ENCODE assay signal across 1 cellular context in the genomic region with DNA sequence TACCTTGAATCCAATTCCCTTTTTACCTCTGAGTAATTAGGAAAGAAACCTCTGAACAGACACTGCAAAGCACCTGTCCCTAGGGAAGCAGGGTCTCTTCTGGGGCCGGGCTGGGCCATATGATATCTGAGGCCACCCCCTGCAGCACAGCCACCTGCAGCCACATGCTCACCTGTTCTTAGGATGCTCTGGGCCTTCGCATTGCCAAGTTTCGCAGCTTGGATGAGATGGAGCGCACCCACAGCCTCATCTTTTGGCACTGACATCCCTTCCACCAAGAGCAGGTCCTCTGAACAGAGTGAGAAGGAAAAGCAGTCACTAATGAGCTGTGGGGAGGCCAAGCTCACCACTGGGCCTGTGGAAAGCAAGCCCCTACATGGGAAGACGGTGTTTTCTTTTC.
TF ChIP-seq lines count a peak whose summit lies in the region.

No MANE protein-coding gene starts in this region.

TF ChIP-seq in SK-N-SH treated with all-trans-retinoic acid at 6 μM for 48 hours, 23 proteins besides CTCF, POLR2A, EP300 and RAD21 (continued from another document):
- TF ChIP-seq, protein P1, sequence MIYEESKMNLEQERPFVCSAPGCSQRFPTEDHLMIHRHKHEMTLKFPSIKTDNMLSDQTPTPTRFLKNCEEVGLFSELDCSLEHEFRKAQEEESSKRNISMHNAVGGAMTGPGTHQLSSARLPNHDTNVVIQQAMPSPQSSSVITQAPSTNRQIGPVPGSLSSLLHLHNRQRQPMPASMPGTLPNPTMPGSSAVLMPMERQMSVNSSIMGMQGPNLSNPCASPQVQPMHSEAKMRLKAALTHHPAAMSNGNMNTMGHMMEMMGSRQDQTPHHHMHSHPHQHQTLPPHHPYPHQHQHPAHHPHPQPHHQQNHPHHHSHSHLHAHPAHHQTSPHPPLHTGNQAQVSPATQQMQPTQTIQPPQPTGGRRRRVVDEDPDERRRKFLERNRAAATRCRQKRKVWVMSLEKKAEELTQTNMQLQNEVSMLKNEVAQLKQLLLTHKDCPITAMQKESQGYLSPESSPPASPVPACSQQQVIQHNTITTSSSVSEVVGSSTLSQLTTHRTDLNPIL (CRISPR knock-in tag; IDR thresholded peaks at IDR 0.05; ENCODE audit: low read depth): no peak
- TF ChIP-seq ESRRG (CRISPR knock-in tag; IDR thresholded peaks at IDR 0.05) (no peak), BACH2 (CRISPR knock-in tag; IDR thresholded peaks at IDR 0.05; ENCODE audit: borderline replicate concordance) (no peak), TOX (CRISPR knock-in tag; IDR thresholded peaks at IDR 0.05; ENCODE audit: borderline replicate concordance) (no peak), ZC3H10 (CRISPR knock-in tag; IDR thresholded peaks at IDR 0.05) (no peak), ZNF70 (CRISPR knock-in tag; IDR thresholded peaks at IDR 0.05) (no peak), SNAI2 (CRISPR knock-in tag; IDR thresholded peaks at IDR 0.05) (no peak), ZNF8 (CRISPR knock-in tag; IDR thresholded peaks at IDR 0.05) (no peak), ZFP30 (CRISPR knock-in tag; IDR thresholded peaks at IDR 0.05) (no peak)
- TF ChIP-seq, protein P2, sequence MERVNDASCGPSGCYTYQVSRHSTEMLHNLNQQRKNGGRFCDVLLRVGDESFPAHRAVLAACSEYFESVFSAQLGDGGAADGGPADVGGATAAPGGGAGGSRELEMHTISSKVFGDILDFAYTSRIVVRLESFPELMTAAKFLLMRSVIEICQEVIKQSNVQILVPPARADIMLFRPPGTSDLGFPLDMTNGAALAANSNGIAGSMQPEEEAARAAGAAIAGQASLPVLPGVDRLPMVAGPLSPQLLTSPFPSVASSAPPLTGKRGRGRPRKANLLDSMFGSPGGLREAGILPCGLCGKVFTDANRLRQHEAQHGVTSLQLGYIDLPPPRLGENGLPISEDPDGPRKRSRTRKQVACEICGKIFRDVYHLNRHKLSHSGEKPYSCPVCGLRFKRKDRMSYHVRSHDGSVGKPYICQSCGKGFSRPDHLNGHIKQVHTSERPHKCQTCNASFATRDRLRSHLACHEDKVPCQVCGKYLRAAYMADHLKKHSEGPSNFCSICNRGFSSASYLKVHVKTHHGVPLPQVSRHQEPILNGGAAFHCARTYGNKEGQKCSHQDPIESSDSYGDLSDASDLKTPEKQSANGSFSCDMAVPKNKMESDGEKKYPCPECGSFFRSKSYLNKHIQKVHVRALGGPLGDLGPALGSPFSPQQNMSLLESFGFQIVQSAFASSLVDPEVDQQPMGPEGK (CRISPR knock-in tag; IDR thresholded peaks at IDR 0.05; ENCODE audit: borderline replicate concordance): no peak
